ENCODE assay signal across 8 cellular contexts in genomic region chr2:39435974-39436591, GRCh38. TPM values are rescaled to one million over a fixed set of nuclear protein-coding genes. Genes with fewer than 3 reads are reported as not detected.
A peak's percentile ranks its signal among the peaks of the same experiment; 100 is the strongest.
DNase-seq lines count a peak whose midpoint lies in the region; ATAC-seq and TF ChIP-seq lines count a peak whose summit lies in the region.

No MANE protein-coding gene starts in this region.

- peaks cover 77% of the 10 kb centered on the region for H3K4me1 Mint-ChIP-seq in WTC11

- WGBS in gastroesophageal sphincter (ENCODE audit: low coverage in 1 of 2), 2 donors, result 0 to 6% methylated on average over 6 to 10 of the region's 16 CpGs

- peak overlapping the region; percentile 94 for H3K4me3 Mint-ChIP-seq in WTC11

- DNase-seq in Daoy (ENCODE audit: low read depth) (peak; percentile 24), WTC11 (ENCODE audit: low spot score) (no peak), T-helper 9 cell (no peak)

- H3K36me3 ChIP-seq in gastroesophageal sphincter (no peaks in the 10 kb centered on the region), neutrophil (no peaks in the 10 kb centered on the region)

- H3K4me3 ChIP-seq in gastroesophageal sphincter (peak overlapping the region; percentile 96 to 99), neutrophil (ENCODE audit: low read depth in 1 of 2, low read length in 1 of 2) (peak overlapping the region; percentile 62 to 81)

- no peaks in the 10 kb centered on the region for H3K9me3 Mint-ChIP-seq in WTC11

- no peaks in the 10 kb centered on the region for H3K36me3 Mint-ChIP-seq in WTC11

- no peak for TF ChIP-seq EP300 in gastroesophageal sphincter (IDR thresholded peaks at IDR 0.05)

- TF ChIP-seq POLR2A in gastroesophageal sphincter (IDR thresholded peaks at IDR 0.05), result no peak

- H3K4me1 ChIP-seq in gastroesophageal sphincter (peaks cover 17 to 73% (median 20%) of the 10 kb centered on the region in 3 donors), neutrophil (ENCODE audit: control insufficient read depth in 1 of 2, insufficient read depth in 1 of 2, low read depth in 1 of 2, low read length in 1 of 2) (peaks cover 15 to 16% of the 10 kb centered on the region in 2 experiments)

- TF ChIP-seq CTCF in WTC11 (IDR thresholded peaks at IDR 0.05) (no peak), gastroesophageal sphincter (IDR thresholded peaks at IDR 0.05) (no peak), neutrophil (IDR thresholded peaks at IDR 0.05) (no peak)

- CTCF ChIA-PET in WTC11 (lab: Charles Lee), result interaction anchor here (0.7 kb wide), 1 partner anchor 335 kb away, joined by 3 read pairs; no protein-coding TSS in a partner anchor

- no peaks in the 10 kb centered on the region for H3K27me3 Mint-ChIP-seq in WTC11 (ENCODE audit: low read depth)

- H3K27me3 ChIP-seq in gastroesophageal sphincter (no peaks in the 10 kb centered on the region), neutrophil (peaks cover 17% of the 10 kb centered on the region)

- ATAC-seq in HG02884 (IDR thresholded peaks at IDR 0.05; ENCODE audit: unreplicated experiment), result peak; percentile 3
- peak; percentile 5 for ATAC-seq in WTC11
- peak; percentile 1 for ATAC-seq in gastroesophageal sphincter
- ATAC-seq in HG03097 (IDR thresholded peaks at IDR 0.05; ENCODE audit: low FRiP score, unreplicated experiment), result no peak
- ATAC-seq in HG03135 (IDR thresholded peaks at IDR 0.05; ENCODE audit: unreplicated experiment), result no peak

- H3K27ac Mint-ChIP-seq in WTC11, result peak overlapping the region; percentile 40

- H3K27ac ChIP-seq in gastroesophageal sphincter (peak overlapping the region; percentile 93 to 99 (median 98)), neutrophil (no peak overlapping the region)

- POLR2A ChIA-PET in WTC11 (lab: Charles Lee), result interaction anchor here (0.5 kb wide), 1 partner anchor 12 kb away, joined by 4 read pairs; no protein-coding TSS in a partner anchor

- no peaks in the 10 kb centered on the region for H3K9me3 ChIP-seq in gastroesophageal sphincter
- no peaks in the 10 kb centered on the region for H3K9me3 ChIP-seq in neutrophil

TF ChIP-seq in WTC11, 78 proteins besides CTCF, POLR2A, EP300 and RAD21:
- TF ChIP-seq FOXK1 (CRISPR knock-in tag; IDR thresholded peaks at IDR 0.05), result 0 out of 2 replicates have a peak, but pooled peaks have one; percentile 31
- no peak for TF ChIP-seq ZNF532 (CRISPR knock-in tag; IDR thresholded peaks at IDR 0.05; ENCODE audit: borderline replicate concordance)
- no peak for TF ChIP-seq NR1H2 (CRISPR knock-in tag; IDR thresholded peaks at IDR 0.05)
- no peak for TF ChIP-seq MAX (CRISPR knock-in tag; IDR thresholded peaks at IDR 0.05)
- no peak for TF ChIP-seq ATF3 (CRISPR knock-in tag; conservative IDR thresholded peaks at IDR 0.05)
- TF ChIP-seq AFF4 (CRISPR knock-in tag; IDR thresholded peaks at IDR 0.05; ENCODE audit: borderline replicate concordance), result no peak

RNA-seq across cellular contexts. Expression of gene MAP4K3, which starts 1.0 kb away (rescaled TPM):
- 29.9 and 42.5 TPM in 2 replicates for total RNA-seq in Daoy (2014; rRNA removed; shearing (Covaris generic))
- total RNA-seq in WTC11 (2021) (51.6 to 73.2 TPM (median 65.2 TPM) in 3 replicates), gastroesophageal sphincter (10 to 100 TPM; 49.4 to 89.0 (median 79.2) TPM)

Comparison
In these comparisons a context has a peak if more than half of its experiments do, and no peak if none do; other contexts are left out.
1. ATAC-seq: peak in HG02884 (single experiment), WTC11 (single experiment) and gastroesophageal sphincter (single experiment); none in HG03097 (single experiment) and HG03135 (single experiment).